8 cellular contexts compared by ENCODE assay signal in genomic region chr5:115179959-115180709, GRCh38. TPM values are rescaled to one million over a fixed set of nuclear protein-coding genes. Genes with fewer than 3 reads are reported as not detected.
DNase-seq lines count a peak whose midpoint lies in the region; ATAC-seq, FAIRE-seq and TF ChIP-seq lines count a peak whose summit lies in the region.

No MANE protein-coding gene starts in this region.

- H4K20me1 ChIP-seq in fibroblast of lung (ENCODE audit: control insufficient read depth, extremely low read depth, insufficient read depth, low read length) = no peaks in the 10 kb centered on the region

- H3K4me1 Mint-ChIP-seq in naive thymus-derived CD8-positive, alpha-beta T cell = peaks cover 3 to 20% (median 17%) of the 10 kb centered on the region in 4 donors

- peak overlapping the region in 1 of 10 donors; percentile 75 for H3K27ac Mint-ChIP-seq in naive thymus-derived CD8-positive, alpha-beta T cell

- peaks cover 51 to 83% (median 74%) of the 10 kb centered on the region in 5 donors for H3K27me3 Mint-ChIP-seq in naive thymus-derived CD8-positive, alpha-beta T cell

- peaks cover 0 to 6% (median 2%) of the 10 kb centered on the region in 9 donors for H3K9me3 Mint-ChIP-seq in naive thymus-derived CD8-positive, alpha-beta T cell

- H3K79me2 ChIP-seq in fibroblast of lung (ENCODE audit: control insufficient read depth, insufficient read depth, low read length) = no peaks in the 10 kb centered on the region

- H3K4me1 ChIP-seq in fibroblast of lung (ENCODE audit: control insufficient read depth, extremely low read depth, insufficient read depth, low read length) = peaks cover 4% of the 10 kb centered on the region

- FAIRE-seq in H54 (lab: Jason Lieb, UNC) = no peak

- peak overlapping the region; percentile 53 to 61 (median 58) for H3K4me3 ChIP-seq in fibroblast of lung (replicated peaks in 1 of 4; ENCODE audit: control extremely low read depth in 1 of 4, insufficient read depth in 1 of 4, low read depth in 3 of 4, low read length in 4 of 4)

- DNase-seq in DMS53 (lab: John Stamatoyannopoulos, UW) (peak; percentile 80), fibroblast of lung (ENCODE audit: low read depth in 2 of 2) (peak; percentile 19 to 25), H54 (ENCODE audit: insufficient read length, low spot score) (no peak)
- peak in 5 of 10 donors; percentile 9 to 43 (median 30) for DNase-seq in naive thymus-derived CD8-positive, alpha-beta T cell

- no peak for TF ChIP-seq CTCF in VCaP (conservative IDR thresholded peaks at IDR 0.05)
- no peak for TF ChIP-seq CTCF in fibroblast of lung (conservative IDR thresholded peaks at IDR 0.05 in 1 of 2, IDR thresholded peaks at IDR 0.05 in 1 of 2; ENCODE audit: low read depth in 1 of 2, low read length in 2 of 2)

- H3K4me3 Mint-ChIP-seq in naive thymus-derived CD8-positive, alpha-beta T cell = peak overlapping the region; percentile 77 to 96 (median 86)

- H3K9me3 ChIP-seq in fibroblast of lung (ENCODE audit: control insufficient read depth, insufficient read depth, low read depth, low read length) = no peaks in the 10 kb centered on the region

- H3K36me3 Mint-ChIP-seq in naive thymus-derived CD8-positive, alpha-beta T cell = peaks cover 0 to 6% (median 5%) of the 10 kb centered on the region in 3 donors

- peak overlapping the region; percentile 94 for H3K4me2 ChIP-seq in fibroblast of lung (ENCODE audit: extremely low read depth, insufficient read depth, low read length)

- no peak for TF ChIP-seq EP300 in Ishikawa (IDR thresholded peaks at IDR 0.05; ENCODE audit: borderline replicate concordance)

- peak; percentile 52 for ATAC-seq in GM21367 (IDR thresholded peaks at IDR 0.05; ENCODE audit: unreplicated experiment)
- ATAC-seq in naive thymus-derived CD8-positive, alpha-beta T cell = peak; percentile 70 to 77
- ATAC-seq in HG03097 (IDR thresholded peaks at IDR 0.05; ENCODE audit: low FRiP score, unreplicated experiment) = no peak

- TF ChIP-seq RAD21 in Ishikawa (IDR thresholded peaks at IDR 0.05; ENCODE audit: low read depth) = no peak

- H3K27ac ChIP-seq in VCaP (peak overlapping the region; percentile 94), fibroblast of lung (ENCODE audit: insufficient read depth, low read length) (no peak overlapping the region)

- POLR2A ChIA-PET in naive thymus-derived CD8-positive, alpha-beta T cell (lab: Charles Lee) = no interaction called here

- H2AFZ ChIP-seq in fibroblast of lung (ENCODE audit: low read length) = peak overlapping the region; percentile 36

- no peaks in the 10 kb centered on the region for H3K36me3 ChIP-seq in fibroblast of lung (ENCODE audit: control insufficient read depth, insufficient read depth, low read length)

- no peak overlapping the region for H3K9ac ChIP-seq in fibroblast of lung (ENCODE audit: insufficient read depth, low read length)

- TF ChIP-seq POLR2A in H54 (IDR thresholded peaks at IDR 0.05; ENCODE audit: low read depth, low read length) = no peak

- peaks cover 38% of the 10 kb centered on the region for H3K27me3 ChIP-seq in fibroblast of lung (ENCODE audit: control insufficient read depth, insufficient read depth, low read length)

TF ChIP-seq in Ishikawa, 13 proteins besides CTCF, POLR2A, EP300 and RAD21:
- peak; percentile 78 for TF ChIP-seq MAX (IDR thresholded peaks at IDR 0.05)
- no peak for TF ChIP-seq EGR1 (IDR thresholded peaks at IDR 0.05)

RNA-seq across cellular contexts. Expression of gene TRIM36, which starts 10.4 kb away (rescaled TPM):
- under 0.01 and 0.33 TPM in 2 replicates for total RNA-seq in fibroblast of lung
- polyA plus RNA-seq in fibroblast of lung = 0.12 and 0.68 TPM in 2 replicates
- polyA plus RNA-seq in fibroblast of lung (2012) = 0.09 and 0.17 TPM in 2 replicates
- not detected in 2 replicates for polyA minus RNA-seq in fibroblast of lung (ENCODE audit: low replicate concordance)
- under 1 TPM in 1 of 2 experiments, not detected in 1; 0.57 TPM for total RNA-seq in naive thymus-derived CD8-positive, alpha-beta T cell
- not detected for polyA plus RNA-seq in naive thymus-derived CD8-positive, alpha-beta T cell
